ENCODE assay signal across 9 cellular contexts in the genomic region with DNA sequence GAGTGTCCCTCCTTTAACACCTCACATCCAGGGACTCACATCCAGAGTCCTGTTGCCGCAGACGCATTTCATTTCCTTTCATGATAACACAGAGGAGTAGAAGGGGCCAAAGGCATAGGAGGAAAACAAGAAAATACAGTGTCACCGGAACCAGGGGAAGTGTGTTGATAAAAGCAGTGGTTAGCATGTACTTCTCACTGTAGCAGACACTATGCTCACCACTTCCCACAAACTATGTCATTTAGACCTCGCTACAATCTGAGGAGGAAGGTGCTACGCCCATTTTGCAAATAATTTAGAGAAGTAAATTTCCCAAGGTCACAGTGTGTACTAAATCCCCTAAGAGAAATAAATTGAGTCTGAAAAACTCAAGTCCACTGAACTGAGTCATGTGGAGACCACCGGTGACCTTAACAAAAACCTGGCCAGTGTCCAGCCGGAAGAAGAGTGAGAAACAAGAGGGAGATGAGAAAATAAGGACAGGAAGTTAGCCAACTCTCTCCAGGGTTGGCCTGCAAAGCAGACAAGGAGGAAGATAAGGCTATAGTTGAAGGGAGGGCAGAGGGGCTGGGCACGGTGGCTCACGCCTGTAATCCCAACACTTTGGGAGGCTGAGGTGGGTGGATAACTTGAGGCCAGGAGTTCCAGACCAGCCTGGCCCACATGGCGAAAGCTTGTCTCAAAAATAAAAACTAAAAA. TPM values are rescaled to one million over a fixed set of nuclear protein-coding genes. Genes with fewer than 3 reads are reported as not detected.
DNase-seq lines count a peak whose midpoint lies in the region; ATAC-seq and TF ChIP-seq lines count a peak whose summit lies in the region.
"Had no signal": no experiment of that assay in that cellular context is flagged by ENCODE, and none has a peak within 500 bp of the region (broad histone marks: within the 10 kb centered on the region; RNA-seq: fewer than 3 reads in every experiment).

No MANE protein-coding gene starts in this region.

- H3K4me1 ChIP-seq in mucosa of rectum (ENCODE audit: control insufficient read depth in 2 of 2, insufficient read depth in 2 of 2, low read length in 2 of 2) = peaks cover 4 to 7% of the 10 kb centered on the region in 2 donors

- no peaks in the 10 kb centered on the region for H3K36me3 ChIP-seq in mucosa of rectum (ENCODE audit: control insufficient read depth in 2 of 2, insufficient read depth in 2 of 2, low read length in 2 of 2)

- no peaks in the 10 kb centered on the region for H3K9me3 ChIP-seq in mucosa of rectum (ENCODE audit: control insufficient read depth in 2 of 2, low read length in 2 of 2)

- peak overlapping the region; percentile 67 to 80 for H3K27ac ChIP-seq in mucosa of rectum (ENCODE audit: low read depth in 2 of 2, low read length in 2 of 2)
- H3K27ac ChIP-seq in RWPE1 = no peak overlapping the region
- H3K27ac ChIP-seq: 22Rv1 had no signal

- POLR2A ChIA-PET in WTC11 (lab: Charles Lee) (no interaction called here), RWPE1 (lab: Yijun Ruan, JAX; ENCODE audit: low non-redundant PET) (no interaction called here)

- H3K4me1 Mint-ChIP-seq in WTC11 = peaks cover 51% of the 10 kb centered on the region

- H3K4me3 Mint-ChIP-seq in WTC11 = no peak overlapping the region

- no peak overlapping the region for H3K4me3 ChIP-seq in mucosa of rectum (ENCODE audit: low read length in 2 of 2)

- ATAC-seq in activated CD4-positive, CD25-positive, alpha-beta regulatory T cell treated with anti-CD3 and anti-CD28 coated beads, Interleukin-2, amount 50 U/mL, for 24 hours = peak; percentile 25 to 61
- peak; percentile 73 for ATAC-seq in HG02981 (IDR thresholded peaks at IDR 0.05; ENCODE audit: unreplicated experiment)
- ATAC-seq in WTC11 = no peak; the same call in 1 of the 2 replicates

- no peak for DNase-seq in activated CD4-positive, CD25-positive, alpha-beta regulatory T cell treated with anti-CD3 and anti-CD28 coated beads, Interleukin-2, amount 50 U/mL, for 72 hours
- DNase-seq in WTC11 (ENCODE audit: low spot score) (no peak), cerebellum (ENCODE audit: low spot score) (no peak), RWPE1 (ENCODE audit: low spot score) (no peak)
- DNase-seq in stimulated activated CD4-positive, alpha-beta T cell treated with anti-CD3 and anti-CD28 coated beads, Interleukin-12 subunit alpha, Interleukin-12 subunit beta, amount 100 ng/mL, for 4 hours = no peak

- no peak for TF ChIP-seq CTCF in WTC11 (IDR thresholded peaks at IDR 0.05)
- TF ChIP-seq CTCF in RWPE1 (conservative IDR thresholded peaks at IDR 0.05; ENCODE audit: low read depth) = no peak

- H3K27ac Mint-ChIP-seq in WTC11 = peak overlapping the region; percentile 1; the same call in 1 of the 2 replicates

- no peak overlapping the region for H3K9ac ChIP-seq in mucosa of rectum (ENCODE audit: low read depth in 1 of 2, low read length in 2 of 2)

- no peaks in the 10 kb centered on the region for H3K27me3 ChIP-seq in mucosa of rectum (ENCODE audit: control insufficient read depth in 2 of 2, insufficient read depth in 2 of 2, low read length in 2 of 2)

- peaks cover 11% of the 10 kb centered on the region for H3K36me3 Mint-ChIP-seq in WTC11

- H3K27me3 Mint-ChIP-seq in WTC11 (ENCODE audit: low read depth) = no peaks in the 10 kb centered on the region

- H3K9me3 Mint-ChIP-seq in WTC11 = peaks cover 12% of the 10 kb centered on the region

- CTCF ChIA-PET in WTC11 (lab: Charles Lee) (no interaction called here), RWPE1 (lab: Yijun Ruan, JAX) (interaction anchor here (0.5 kb wide), 1 partner anchor 661 kb away, joined by 3 read pairs; no protein-coding TSS in a partner anchor)

TF ChIP-seq in WTC11, 78 proteins besides CTCF, POLR2A, EP300 and RAD21:
- TF ChIP-seq HMGA2 (CRISPR knock-in tag; IDR thresholded peaks at IDR 0.05) (no peak), ZNF121 (CRISPR knock-in tag; IDR thresholded peaks at IDR 0.05) (no peak), ZNF423 (CRISPR knock-in tag; IDR thresholded peaks at IDR 0.05) (no peak), NFATC4 (CRISPR knock-in tag; IDR thresholded peaks at IDR 0.05) (no peak), CBFB (CRISPR knock-in tag; IDR thresholded peaks at IDR 0.05; ENCODE audit: low read depth) (no peak), ZNF263 (CRISPR knock-in tag; IDR thresholded peaks at IDR 0.05; ENCODE audit: low read depth) (no peak), E2F4 (CRISPR knock-in tag; IDR thresholded peaks at IDR 0.05; ENCODE audit: borderline replicate concordance, low read depth) (no peak), PREB (CRISPR knock-in tag; IDR thresholded peaks at IDR 0.05; ENCODE audit: borderline replicate concordance) (no peak), ZNF317 (CRISPR knock-in tag; IDR thresholded peaks at IDR 0.05; ENCODE audit: borderline replicate concordance, low read depth) (no peak), ELF4 (CRISPR knock-in tag; IDR thresholded peaks at IDR 0.05; ENCODE audit: low read depth) (no peak), TP53 (CRISPR knock-in tag; IDR thresholded peaks at IDR 0.05) (no peak), GABPB1 (CRISPR knock-in tag; IDR thresholded peaks at IDR 0.05) (no peak), ZNF281 (CRISPR knock-in tag; IDR thresholded peaks at IDR 0.05) (no peak), NR3C1 (CRISPR knock-in tag; conservative IDR thresholded peaks at IDR 0.05; ENCODE audit: low read depth) (no peak), E2F5 (CRISPR knock-in tag; IDR thresholded peaks at IDR 0.05) (no peak), MYBL2 (CRISPR knock-in tag; IDR thresholded peaks at IDR 0.05) (no peak), NFE2L1 (CRISPR knock-in tag; IDR thresholded peaks at IDR 0.05) (no peak), CREM (CRISPR knock-in tag; IDR thresholded peaks at IDR 0.05) (no peak), ATF1 (CRISPR knock-in tag; IDR thresholded peaks at IDR 0.05) (no peak)
- TF ChIP-seq, protein P1, sequence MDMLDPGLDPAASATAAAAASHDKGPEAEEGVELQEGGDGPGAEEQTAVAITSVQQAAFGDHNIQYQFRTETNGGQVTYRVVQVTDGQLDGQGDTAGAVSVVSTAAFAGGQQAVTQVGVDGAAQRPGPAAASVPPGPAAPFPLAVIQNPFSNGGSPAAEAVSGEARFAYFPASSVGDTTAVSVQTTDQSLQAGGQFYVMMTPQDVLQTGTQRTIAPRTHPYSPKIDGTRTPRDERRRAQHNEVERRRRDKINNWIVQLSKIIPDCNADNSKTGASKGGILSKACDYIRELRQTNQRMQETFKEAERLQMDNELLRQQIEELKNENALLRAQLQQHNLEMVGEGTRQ (CRISPR knock-in tag; IDR thresholded peaks at IDR 0.05) = no peak

RNA-seq across cellular contexts. Expression of gene TMCC3, which starts 25.8 kb away (rescaled TPM):
- total RNA-seq in WTC11 (2021) (2.0 to 2.4 TPM (median 2.2 TPM) in 3 replicates), cerebellum (14.2 TPM)
